In genomic region chr1:10668241-10668761, GRCh38 we compare ENCODE assay signal across 14 cellular contexts.
A peak's percentile ranks its signal among the peaks of the same experiment; 100 is the strongest.
DNase-seq lines count a peak whose midpoint lies in the region; ATAC-seq and TF ChIP-seq lines count a peak whose summit lies in the region.
"Had no signal": no experiment of that assay in that cellular context is flagged by ENCODE, and none has a peak within 500 bp of the region (broad histone marks: within the 10 kb centered on the region; RNA-seq: fewer than 3 reads in every experiment).

No MANE protein-coding gene starts in this region.

- H3K27ac ChIP-seq in lung (ENCODE audit: low read depth in 1 of 2, low read length in 1 of 2) = peak overlapping the region; percentile 27 to 84
- peak overlapping the region; percentile 79 to 90 for H3K27ac ChIP-seq in thoracic aorta
- H3K27ac ChIP-seq: neutrophil, SJSA1 had no signal

- 62 to 77% methylated on average over 20 of the region's 20 CpGs for WGBS in lung, 2 donors

- H3K27me3 ChIP-seq in lung (ENCODE audit: control insufficient read depth, insufficient read depth) (no peaks in the 10 kb centered on the region), thoracic aorta (replicated peaks; ENCODE audit: insufficient read depth) (no peaks in the 10 kb centered on the region)

- H3K4me3 Mint-ChIP-seq in activated T-helper 2 cell treated with anti-CD3 and anti-CD28 coated beads, Interferon-gamma antibody, Interleukin-2, Interleukin-4, amounts not matched to agents 10 μg/mL and 5 μg/mL and 100 μg/mL, durations not matched to agents 14 hours and 24 hours and 36 hours (ENCODE audit: low read depth) = no peak overlapping the region

- H3K4me3 ChIP-seq in lung = no peak overlapping the region
- H3K4me3 ChIP-seq in thoracic aorta = peak overlapping the region; percentile 14
- H3K4me3 ChIP-seq: SJSA1 had no signal

- DNase-seq in SHP77 (lab: John Stamatoyannopoulos, UW) (peak; percentile 32 to 61), SHP77 treated with DMSO at 0.1 percent for 48 hours (lab: John Stamatoyannopoulos, UW) (no peak), dermis blood vessel endothelial cell (peak; percentile 21), lung (ENCODE audit: low spot score) (no peak), thoracic aorta (ENCODE audit: low spot score) (no peak)
- no peak for DNase-seq in activated T-helper 2 cell treated with anti-CD3 and anti-CD28 coated beads, Interferon-gamma antibody, Interleukin-2, Interleukin-4, amounts not matched to agents 10 μg/mL and 5 μg/mL and 100 μg/mL, durations not matched to agents 14 hours and 24 hours and 36 hours (ENCODE audit: low spot score)
- no peak for DNase-seq in effector CD4-positive, alpha-beta T cell
- DNase-seq: activated CD8-positive, alpha-beta memory T cell treated with anti-CD3 and anti-CD28 coated beads for 24 hours; NCI-H2029 treated with DMSO at 0.1 percent for 48 hours; substantia nigra had no signal

- H3K27me3 Mint-ChIP-seq in activated T-helper 2 cell treated with anti-CD3 and anti-CD28 coated beads, Interferon-gamma antibody, Interleukin-2, Interleukin-4, amounts not matched to agents 10 μg/mL and 5 μg/mL and 100 μg/mL, durations not matched to agents 14 hours and 24 hours and 36 hours (ENCODE audit: low read depth) = no peaks in the 10 kb centered on the region

- no peak overlapping the region for H3K27ac Mint-ChIP-seq in activated T-helper 2 cell treated with anti-CD3 and anti-CD28 coated beads, Interferon-gamma antibody, Interleukin-2, Interleukin-4, amounts not matched to agents 10 μg/mL and 5 μg/mL and 100 μg/mL, durations not matched to agents 14 hours and 24 hours and 36 hours

- H3K36me3 Mint-ChIP-seq in activated T-helper 2 cell treated with anti-CD3 and anti-CD28 coated beads, Interferon-gamma antibody, Interleukin-2, Interleukin-4, amounts not matched to agents 10 μg/mL and 5 μg/mL and 100 μg/mL, durations not matched to agents 14 hours and 24 hours and 36 hours (ENCODE audit: low read depth) = no peaks in the 10 kb centered on the region

- no peaks in the 10 kb centered on the region for H3K4me1 Mint-ChIP-seq in activated T-helper 2 cell treated with anti-CD3 and anti-CD28 coated beads, Interferon-gamma antibody, Interleukin-2, Interleukin-4, amounts not matched to agents 10 μg/mL and 5 μg/mL and 100 μg/mL, durations not matched to agents 14 hours and 24 hours and 36 hours (ENCODE audit: low read depth)

- no peaks in the 10 kb centered on the region for H3K9me3 Mint-ChIP-seq in activated T-helper 2 cell treated with anti-CD3 and anti-CD28 coated beads, Interferon-gamma antibody, Interleukin-2, Interleukin-4, amounts not matched to agents 10 μg/mL and 5 μg/mL and 100 μg/mL, durations not matched to agents 14 hours and 24 hours and 36 hours

- H3K4me1 ChIP-seq in lung (ENCODE audit: control insufficient read depth in 2 of 2, insufficient read depth in 2 of 2, low read length in 2 of 2) (peaks cover 0 to 42% of the 10 kb centered on the region in 2 donors), thoracic aorta (ENCODE audit: control insufficient read depth in 1 of 2, low read depth in 2 of 2) (peaks cover 30 to 63% of the 10 kb centered on the region in 2 donors)
- H3K4me1 ChIP-seq: SJSA1 had no signal

- H3K9me3 ChIP-seq in lung (ENCODE audit: control insufficient read depth in 2 of 2, insufficient read depth in 1 of 2, low read length in 1 of 2) (peaks cover 0 to 1% of the 10 kb centered on the region in 2 donors), thoracic aorta (no peaks in the 10 kb centered on the region)
- H3K9me3 ChIP-seq: neutrophil, SJSA1 had no signal

- intact Hi-C loops in activated T-helper 2 cell treated with anti-CD3 and anti-CD28 coated beads, Interferon-gamma antibody, Interleukin-2, Interleukin-4, amounts not matched to agents 10 μg/mL and 5 μg/mL and 100 μg/mL, durations not matched to agents 14 hours and 24 hours and 36 hours (cut with micrococcal nuclease) = no loop called here

- TF ChIP-seq CTCF in lung (IDR thresholded peaks at IDR 0.05; ENCODE audit: control extremely low read depth, extremely low read depth) (no peak), thoracic aorta (IDR thresholded peaks at IDR 0.05) (no peak)

- H3K36me3 ChIP-seq in lung (ENCODE audit: control insufficient read depth in 2 of 2, insufficient read depth in 2 of 2, low read length in 2 of 2) = peaks cover 4 to 13% of the 10 kb centered on the region in 2 donors
- H3K36me3 ChIP-seq in thoracic aorta = peaks cover 3% of the 10 kb centered on the region
- H3K36me3 ChIP-seq: SJSA1 had no signal

- no peak for ATAC-seq in lung (ENCODE audit: insufficient read depth, low FRiP score)
- ATAC-seq in thoracic aorta (ENCODE audit: insufficient number of reproducible peaks, low FRiP score, low read depth) = no peak
- no peak for ATAC-seq in HG03175 (IDR thresholded peaks at IDR 0.05; ENCODE audit: unreplicated experiment)
- ATAC-seq: HCT116 had no signal

Comparison
In these comparisons a context has a peak if more than half of its experiments do, and no peak if none do; other contexts are left out.
1. DNase-seq: peak in SHP77 (2 of 2) and dermis blood vessel endothelial cell (single experiment); none in SHP77 treated with DMSO at 0.1 percent for 48 hours (single experiment), lung (single experiment), thoracic aorta (single experiment), activated T-helper 2 cell treated with anti-CD3 and anti-CD28 coated beads, Interferon-gamma antibody, Interleukin-2, Interleukin-4, amounts not matched to agents 10 μg/mL and 5 μg/mL and 100 μg/mL, durations not matched to agents 14 hours and 24 hours and 36 hours (single experiment) and effector CD4-positive, alpha-beta T cell (single experiment).